1 cellular context compared by ENCODE assay signal in genomic region chr1:180948357-180948756, GRCh38.
TF ChIP-seq lines count a peak whose summit lies in the region.

No MANE protein-coding gene starts in this region.

TF ChIP-seq in H1, 55 proteins besides CTCF, POLR2A, EP300 and RAD21 (continued from another document):
- TF ChIP-seq USF2 (IDR thresholded peaks at IDR 0.05; ENCODE audit: low read length) (no peak), E2F6 (IDR thresholded peaks at IDR 0.05) (no peak), PHF8 (conservative IDR thresholded peaks at IDR 0.05; ENCODE audit: low read depth, low read length) (no peak), MAX (IDR thresholded peaks at IDR 0.05) (no peak), ZNF274 (IDR thresholded peaks at IDR 0.05; ENCODE audit: borderline replicate concordance, extremely low read depth, low read length) (no peak), YY1 (IDR thresholded peaks at IDR 0.05; ENCODE audit: low read depth, low read length) (no peak), RXRA (IDR thresholded peaks at IDR 0.05; ENCODE audit: insufficient read depth, low read depth, low read length) (no peak), EGR1 (IDR thresholded peaks at IDR 0.05; ENCODE audit: borderline replicate concordance, low read depth, low read length) (no peak), SIRT6 (IDR thresholded peaks at IDR 0.05; ENCODE audit: low read length) (no peak), BCL11A (IDR thresholded peaks at IDR 0.05; ENCODE audit: low read depth in 2 of 2, low read length in 2 of 2) (no peak)
